21 cellular contexts compared by ENCODE assay signal in the genomic region with DNA sequence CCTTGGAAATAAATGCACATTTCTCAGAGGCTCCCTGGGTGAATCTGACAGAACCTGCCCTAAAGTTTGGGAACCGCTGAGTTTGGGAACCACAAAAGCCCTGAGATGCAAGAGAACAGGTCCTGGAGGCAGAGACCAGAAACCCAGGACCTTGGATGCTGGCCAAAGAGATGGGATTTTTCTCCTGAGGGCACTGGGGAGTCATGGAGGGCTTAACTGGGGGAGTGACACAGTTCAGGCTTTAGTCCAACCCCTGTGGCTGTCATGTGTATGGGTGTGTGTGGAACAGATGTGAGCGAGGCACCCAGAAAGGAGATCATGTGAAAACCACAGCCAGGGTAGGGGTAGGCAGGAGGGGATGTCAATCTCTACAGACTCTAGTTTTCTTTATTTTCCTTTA. TPM values are rescaled to one million over a fixed set of nuclear protein-coding genes. Genes with fewer than 3 reads are reported as not detected.
"Had no signal": no experiment of that assay in that cellular context is flagged by ENCODE, and none has a peak within 500 bp of the region (broad histone marks: within the 10 kb centered on the region; RNA-seq: fewer than 3 reads in every experiment).

No MANE protein-coding gene starts in this region.

- H3K9me3 ChIP-seq: heart right ventricle, mucosa of descending colon, ovary, psoas muscle, right lobe of liver, testis, upper lobe of left lung had no signal

- DNase-seq: activated CD4-positive, alpha-beta T cell treated with anti-CD3 and anti-CD28 coated beads for 36 hours; activated CD4-positive, alpha-beta T cell treated with anti-CD3 and anti-CD28 coated beads, Interleukin-2, amount 50 U/mL, for 48 hours; amniotic stem cell; erythroblast; heart right ventricle; left ventricle myocardium superior; mucosa of descending colon; naive thymus-derived CD4-positive, alpha-beta T cell; ovary; psoas muscle; right lobe of liver; stimulated activated CD4-positive, alpha-beta T cell treated with anti-CD3 and anti-CD28 coated beads, Interleukin-4, amount 100 ng/mL, for 24 hours; testis; upper lobe of left lung had no signal

- H3K36me3 Mint-ChIP-seq: activated naive CD8-positive, alpha-beta T cell; neural progenitor cell; stimulated activated effector memory CD8-positive, alpha-beta T cell treated with anti-CD3 and anti-CD28 coated beads, Interleukin-12 subunit alpha, Interleukin-12 subunit beta, amount 100 ng/mL, for 72 hours had no signal

- H3K27me3 ChIP-seq: ovary, testis had no signal

- ATAC-seq: activated CD4-positive, alpha-beta T cell treated with anti-CD3 and anti-CD28 coated beads for 36 hours; heart right ventricle; mucosa of descending colon; naive thymus-derived CD4-positive, alpha-beta T cell; psoas muscle; stimulated activated effector memory CD8-positive, alpha-beta T cell treated with anti-CD3 and anti-CD28 coated beads, Interleukin-12 subunit alpha, Interleukin-12 subunit beta, amount 100 ng/mL, for 72 hours had no signal

- H3K4me1 ChIP-seq: psoas muscle had no signal

- H3K27ac Mint-ChIP-seq: activated CD4-positive, alpha-beta T cell treated with anti-CD3 and anti-CD28 coated beads for 36 hours; activated naive CD8-positive, alpha-beta T cell; activated T-helper 1 cell treated with anti-CD3 and anti-CD28 coated beads, Interleukin-12 subunit alpha, Interleukin-12 subunit beta, Interleukin-2, Interleukin-4 antibody, amounts not matched to agents 30 ng/mL and 10 ng/mL and 1 ng/mL, durations not matched to agents 14 hours and 24 hours and 36 hours; memory B cell; naive thymus-derived CD4-positive, alpha-beta T cell; neural progenitor cell; stimulated activated effector memory CD8-positive, alpha-beta T cell treated with anti-CD3 and anti-CD28 coated beads, Interleukin-12 subunit alpha, Interleukin-12 subunit beta, amount 100 ng/mL, for 72 hours; T-helper 2 cell treated with Interferon-gamma antibody and Interleukin-4, amounts not matched to agents 5 μg/mL and 100 μg/mL, for 36 hours had no signal

- H3K4me3 Mint-ChIP-seq: activated CD4-positive, alpha-beta T cell treated with anti-CD3 and anti-CD28 coated beads for 36 hours; activated naive CD8-positive, alpha-beta T cell; activated T-helper 1 cell treated with anti-CD3 and anti-CD28 coated beads, Interleukin-12 subunit alpha, Interleukin-12 subunit beta, Interleukin-2, Interleukin-4 antibody, amounts not matched to agents 30 ng/mL and 10 ng/mL and 1 ng/mL, durations not matched to agents 14 hours and 24 hours and 36 hours; memory B cell; naive thymus-derived CD4-positive, alpha-beta T cell; neural progenitor cell; stimulated activated effector memory CD8-positive, alpha-beta T cell treated with anti-CD3 and anti-CD28 coated beads, Interleukin-12 subunit alpha, Interleukin-12 subunit beta, amount 100 ng/mL, for 72 hours; T-helper 2 cell treated with Interferon-gamma antibody and Interleukin-4, amounts not matched to agents 5 μg/mL and 100 μg/mL, for 36 hours had no signal

- H3K27ac ChIP-seq: heart right ventricle, neural progenitor cell, ovary, psoas muscle, right lobe of liver, testis, upper lobe of left lung had no signal

- H3K9ac ChIP-seq: neural progenitor cell had no signal

- H3K4me2 ChIP-seq: neural progenitor cell, smooth muscle cell had no signal

- H2AFZ ChIP-seq: neural progenitor cell had no signal

- H3K36me3 ChIP-seq: heart right ventricle, neural progenitor cell, ovary, right lobe of liver, upper lobe of left lung had no signal

- H3K9me3 Mint-ChIP-seq: activated T-helper 1 cell treated with anti-CD3 and anti-CD28 coated beads, Interleukin-12 subunit alpha, Interleukin-12 subunit beta, Interleukin-2, Interleukin-4 antibody, amounts not matched to agents 30 ng/mL and 10 ng/mL and 1 ng/mL, durations not matched to agents 14 hours and 24 hours and 36 hours; memory B cell; naive thymus-derived CD4-positive, alpha-beta T cell; neural progenitor cell; stimulated activated effector memory CD8-positive, alpha-beta T cell treated with anti-CD3 and anti-CD28 coated beads, Interleukin-12 subunit alpha, Interleukin-12 subunit beta, amount 100 ng/mL, for 72 hours; T-helper 2 cell treated with Interferon-gamma antibody and Interleukin-4, amounts not matched to agents 5 μg/mL and 100 μg/mL, for 36 hours had no signal

- H3K4me3 ChIP-seq: heart right ventricle, mucosa of descending colon, neural progenitor cell, ovary, psoas muscle, right lobe of liver, smooth muscle cell, testis, upper lobe of left lung had no signal

RNA-seq across cellular contexts. Expression of a gene that starts 3.9 kb away (rescaled TPM):
- total RNA-seq: activated CD4-positive, alpha-beta T cell treated with anti-CD3 and anti-CD28 coated beads for 36 hours; activated T-helper 1 cell treated with anti-CD3 and anti-CD28 coated beads, Interleukin-12 subunit alpha, Interleukin-12 subunit beta, Interleukin-2, Interleukin-4 antibody, amounts not matched to agents 30 ng/mL and 10 ng/mL and 1 ng/mL, durations not matched to agents 14 hours and 24 hours and 36 hours; heart right ventricle; left ventricle myocardium superior; naive thymus-derived CD4-positive, alpha-beta T cell; right lobe of liver had no signal
- polyA plus RNA-seq: naive thymus-derived CD4-positive, alpha-beta T cell had no signal

RNA-seq across cellular contexts. Expression of a gene that starts 11.2 kb away (rescaled TPM):
- total RNA-seq: activated CD4-positive, alpha-beta T cell treated with anti-CD3 and anti-CD28 coated beads for 36 hours; activated T-helper 1 cell treated with anti-CD3 and anti-CD28 coated beads, Interleukin-12 subunit alpha, Interleukin-12 subunit beta, Interleukin-2, Interleukin-4 antibody, amounts not matched to agents 30 ng/mL and 10 ng/mL and 1 ng/mL, durations not matched to agents 14 hours and 24 hours and 36 hours; left ventricle myocardium superior; mucosa of descending colon; naive thymus-derived CD4-positive, alpha-beta T cell; right lobe of liver; smooth muscle cell had no signal
- polyA plus RNA-seq: heart right ventricle; naive thymus-derived CD4-positive, alpha-beta T cell; ovary; psoas muscle; smooth muscle cell had no signal

RNA-seq across cellular contexts. Expression of a gene that starts 52.0 kb away (rescaled TPM):
- total RNA-seq: activated T-helper 1 cell treated with anti-CD3 and anti-CD28 coated beads, Interleukin-12 subunit alpha, Interleukin-12 subunit beta, Interleukin-2, Interleukin-4 antibody, amounts not matched to agents 30 ng/mL and 10 ng/mL and 1 ng/mL, durations not matched to agents 14 hours and 24 hours and 36 hours; heart right ventricle; left ventricle myocardium superior; mucosa of descending colon; naive thymus-derived CD4-positive, alpha-beta T cell; ovary; psoas muscle; right lobe of liver; smooth muscle cell; testis; upper lobe of left lung had no signal
- polyA plus RNA-seq: heart right ventricle; naive thymus-derived CD4-positive, alpha-beta T cell; ovary; psoas muscle had no signal

RNA-seq across cellular contexts. Expression of a gene that starts 55.8 kb away (rescaled TPM):
- total RNA-seq: activated CD4-positive, alpha-beta T cell treated with anti-CD3 and anti-CD28 coated beads for 36 hours; activated T-helper 1 cell treated with anti-CD3 and anti-CD28 coated beads, Interleukin-12 subunit alpha, Interleukin-12 subunit beta, Interleukin-2, Interleukin-4 antibody, amounts not matched to agents 30 ng/mL and 10 ng/mL and 1 ng/mL, durations not matched to agents 14 hours and 24 hours and 36 hours; heart right ventricle; left ventricle myocardium superior; mucosa of descending colon; naive thymus-derived CD4-positive, alpha-beta T cell; psoas muscle; right lobe of liver; smooth muscle cell; testis; upper lobe of left lung had no signal
- polyA plus RNA-seq: heart right ventricle; naive thymus-derived CD4-positive, alpha-beta T cell; ovary; psoas muscle had no signal
